ENCODE assay signal across 28 cellular contexts in genomic region chr9:107212613-107213012, GRCh38.
"Had no signal": no experiment of that assay in that cellular context is flagged by ENCODE, and none has a peak within 500 bp of the region (broad histone marks: within the 10 kb centered on the region; RNA-seq: fewer than 3 reads in every experiment).

No MANE protein-coding gene starts in this region.

- DNase-seq: activated CD4-positive, alpha-beta memory T cell treated with anti-CD3 and anti-CD28 coated beads for 36 hours; activated CD4-positive, alpha-beta T cell treated with anti-CD3 and anti-CD28 coated beads for 48 hours; activated gamma-delta T cell; activated T-cell treated with anti-CD3 and anti-CD28 coated beads, Interleukin-2, amount 50 U/mL, for 72 hours; anterior cingulate cortex; body of pancreas; effector CD4-positive, alpha-beta T cell; erythroblast; foreskin fibroblast; heart right ventricle; kidney glomerular epithelial cell; left lung; midbrain; nephron progenitor cell; right cardiac atrium; stimulated activated CD4-positive, alpha-beta T cell treated with anti-CD3 and anti-CD28 coated beads, Interleukin-2, amount 100 ng/mL, for 24 hours; stimulated activated CD8-positive, alpha-beta memory T cell treated with anti-CD3 and anti-CD28 coated beads, Interleukin-4, amount 100 ng/mL, for 48 hours; stimulated activated naive B cell treated with anti-CD40 and anti-IgM and Interleukin-4, amounts not matched to agents 10 μg/mL and 1 μg/mL and 100 μg/mL, for 72 hours; testis had no signal

- H3K9ac ChIP-seq: parathyroid adenoma had no signal

- FAIRE-seq: endometrium had no signal

- H3K4me1 ChIP-seq: body of pancreas, parathyroid adenoma, testis, vagina had no signal

- H3K4me3 ChIP-seq: body of pancreas, heart right ventricle, left lung, lung, skin epidermis, testis, vagina had no signal

- H3K27ac ChIP-seq: body of pancreas, heart right ventricle, parathyroid adenoma, skin epidermis, testis, vagina had no signal

- H3K9me3 ChIP-seq: body of pancreas, heart right ventricle, left lung, testis, vagina had no signal

- H3K36me3 ChIP-seq: heart right ventricle, left lung, vagina had no signal

- H3K79me2 ChIP-seq: parathyroid adenoma had no signal

- ATAC-seq: body of pancreas; heart right ventricle; right cardiac atrium; stimulated activated naive B cell treated with anti-CD40 and anti-IgM and Interleukin-4, amounts not matched to agents 10 μg/mL and 1 μg/mL and 100 μg/mL, for 72 hours had no signal

- H2AFZ ChIP-seq: parathyroid adenoma had no signal

- H3K9me3 Mint-ChIP-seq: activated CD4-positive, alpha-beta memory T cell treated with anti-CD3 and anti-CD28 coated beads for 36 hours; activated naive CD4-positive, alpha-beta T cell treated with anti-CD3 and anti-CD28 coated beads, Interleukin-2, amount 50 U/mL, for 24 hours; dendritic cell treated with granulocyte-macrophage colony-stimulating factor and Interleukin-4, amounts not matched to agents 40 ng/mL and 50 ng/mL, for 4 days; nephron progenitor cell; type B pancreatic cell; WTC11 had no signal

- H3K27me3 Mint-ChIP-seq: type B pancreatic cell had no signal

- H3K27ac Mint-ChIP-seq: activated CD4-positive, alpha-beta memory T cell treated with anti-CD3 and anti-CD28 coated beads for 36 hours; activated T-cell treated with anti-CD3 and anti-CD28 coated beads, Interleukin-2, amount 50 U/mL, for 72 hours; dendritic cell treated with granulocyte-macrophage colony-stimulating factor and Interleukin-4, amounts not matched to agents 40 ng/mL and 50 ng/mL, for 4 days; type B pancreatic cell; WTC11 had no signal

- H3K36me3 Mint-ChIP-seq: activated CD4-positive, alpha-beta memory T cell treated with anti-CD3 and anti-CD28 coated beads for 36 hours; activated naive CD4-positive, alpha-beta T cell treated with anti-CD3 and anti-CD28 coated beads, Interleukin-2, amount 50 U/mL, for 24 hours; type B pancreatic cell; WTC11 had no signal

- H3K4me3 Mint-ChIP-seq: activated CD4-positive, alpha-beta memory T cell treated with anti-CD3 and anti-CD28 coated beads for 36 hours; activated naive CD4-positive, alpha-beta T cell treated with anti-CD3 and anti-CD28 coated beads, Interleukin-2, amount 50 U/mL, for 24 hours; activated T-cell treated with anti-CD3 and anti-CD28 coated beads, Interleukin-2, amount 50 U/mL, for 72 hours; dendritic cell treated with granulocyte-macrophage colony-stimulating factor and Interleukin-4, amounts not matched to agents 40 ng/mL and 50 ng/mL, for 4 days; nephron progenitor cell; stimulated activated naive B cell treated with anti-CD40 and anti-IgM and Interleukin-4, amounts not matched to agents 10 μg/mL and 1 μg/mL and 100 μg/mL, for 72 hours; type B pancreatic cell; WTC11 had no signal

- H3K27me3 ChIP-seq: body of pancreas, heart right ventricle, left lung, testis, vagina had no signal
